In genomic region chr2:197261808-197262226, GRCh38 we compare ENCODE assay signal across 8 cellular contexts. TPM values are rescaled to one million over a fixed set of nuclear protein-coding genes. Genes with fewer than 3 reads are reported as not detected.
DNase-seq lines count a peak whose midpoint lies in the region; ATAC-seq and TF ChIP-seq lines count a peak whose summit lies in the region.

No MANE protein-coding gene starts in this region.

- DNase-seq in GM10248 (ENCODE audit: extremely low spot score) (peak; percentile 54), fibroblast of gingiva (ENCODE audit: low read depth) (peak; percentile 27), SJCRH30 (no peak), HuH-7 (ENCODE audit: low spot score) (no peak)

- no peaks in the 10 kb centered on the region for H3K27me3 ChIP-seq in gastroesophageal sphincter
- H3K27me3 ChIP-seq in SJCRH30 = no peaks in the 10 kb centered on the region

- no peak for TF ChIP-seq CTCF in GM10248 (IDR thresholded peaks at IDR 0.05; ENCODE audit: control extremely low read depth, extremely low read depth, low read depth, missing control alignments)
- no peak for TF ChIP-seq CTCF in gastroesophageal sphincter (IDR thresholded peaks at IDR 0.05)

- CTCF ChIA-PET in GM10248 (lab: Yijun Ruan, JAX) = interaction anchor here (0.9 to 1.6 kb wide), 5 partner anchors 9 to 34 kb away, joined by 3 to 6 read pairs (median 3); no protein-coding TSS in a partner anchor

- H3K9me3 ChIP-seq in gastroesophageal sphincter (no peaks in the 10 kb centered on the region), SJCRH30 (replicated peaks) (no peaks in the 10 kb centered on the region)

- TF ChIP-seq POLR2A in gastroesophageal sphincter (IDR thresholded peaks at IDR 0.05) = no peak

- H3K36me3 ChIP-seq in gastroesophageal sphincter = no peaks in the 10 kb centered on the region
- H3K36me3 ChIP-seq in SJCRH30 = no peaks in the 10 kb centered on the region

- H3K27ac ChIP-seq in gastroesophageal sphincter (peak overlapping the region in 2 of 4 donors; percentile 56 to 60), SJCRH30 (no peak overlapping the region)

- POLR2A ChIA-PET in GM10248 (lab: Yijun Ruan, JAX) = interaction anchor here (0.7 kb wide), 3 partner anchors 29 to 238 kb away, joined by 3 to 4 read pairs (median 4); partner anchors contain the start of gene HSPD1

- TF ChIP-seq EP300 in gastroesophageal sphincter (IDR thresholded peaks at IDR 0.05) = no peak

- WGBS in gastroesophageal sphincter (ENCODE audit: low coverage in 1 of 2), 2 donors = 25 to 30% methylated on average over 6 of the region's 6 CpGs

- H3K4me3 ChIP-seq in gastroesophageal sphincter = no peak overlapping the region
- no peak overlapping the region for H3K4me3 ChIP-seq in SJCRH30

- H3K4me1 ChIP-seq in gastroesophageal sphincter = peaks cover 0 to 64% (median 5%) of the 10 kb centered on the region in 3 donors
- H3K4me1 ChIP-seq in SJCRH30 = no peaks in the 10 kb centered on the region

- ATAC-seq in GM21381 (IDR thresholded peaks at IDR 0.05; ENCODE audit: unreplicated experiment) (peak; percentile 63), HG03571 (IDR thresholded peaks at IDR 0.05; ENCODE audit: unreplicated experiment) (peak; percentile 52), gastroesophageal sphincter (no peak), GM19023 (IDR thresholded peaks at IDR 0.05; ENCODE audit: unreplicated experiment) (no peak)

RNA-seq across cellular contexts. Expression of gene ANKRD44, which starts 48.8 kb away (rescaled TPM):
- 10 to 100 TPM; 24.4 to 51.8 (median 35.7) TPM for total RNA-seq in gastroesophageal sphincter
- total RNA-seq in SJCRH30 (2014; rRNA removed; shearing (Covaris generic)) = 0.48 and 0.85 TPM in 2 replicates

Comparison
In these comparisons a context has a peak if more than half of its experiments do, and no peak if none do; other contexts are left out.
1. DNase-seq: peak in GM10248 (single experiment) and fibroblast of gingiva (single experiment); none in SJCRH30 (0 of 2) and HuH-7 (single experiment).
2. ATAC-seq: peak in GM21381 (single experiment) and HG03571 (single experiment); none in gastroesophageal sphincter (single experiment) and GM19023 (single experiment).
3. RNA of gene ANKRD44, which starts 48.8 kb away (total RNA-seq): 24.4 to 51.8 TPM in gastroesophageal sphincter; 0.48 to 0.85 TPM in SJCRH30; every median in the first group is over 10 times any median in the second.